Comparison of ENCODE assay signal across 37 cellular contexts in genomic region chr7:111202321-111202720, GRCh38.
"Had no signal": no experiment of that assay in that cellular context is flagged by ENCODE, and none has a peak within 500 bp of the region (broad histone marks: within the 10 kb centered on the region; RNA-seq: fewer than 3 reads in every experiment).

No MANE protein-coding gene starts in this region.

- H3K9me3 ChIP-seq: adrenal gland had no signal

- H3K4me1 Mint-ChIP-seq: activated naive CD4-positive, alpha-beta T cell treated with anti-CD3 and anti-CD28 coated beads, Interleukin-2, amount 10 ng/mL, durations not matched to agents 7 days and 5 days; activated naive CD4-positive, alpha-beta T cell treated with anti-CD3 and anti-CD28 coated beads, Interleukin-2, amount 50 U/mL, for 24 hours; activated naive CD8-positive, alpha-beta T cell treated with anti-CD3 and anti-CD28 coated beads, Interleukin-2, amount 10 ng/mL, durations not matched to agents 7 days and 5 days; central memory CD8-positive, alpha-beta T cell had no signal

- DNase-seq: activated effector memory CD4-positive, alpha-beta T cell treated with anti-CD3 and anti-CD28 coated beads, Interleukin-2, amount 50 U/mL, for 16 hours; activated effector memory CD4-positive, alpha-beta T cell treated with Interleukin-2 at 50 U/mL for 16 hours; activated gamma-delta T cell; activated gamma-delta T cell treated with Interleukin-2 at 50 U/mL for 16 hours; activated naive CD4-positive, alpha-beta T cell; activated naive CD4-positive, alpha-beta T cell treated with anti-CD3 and anti-CD28 coated beads for 36 hours; activated naive CD4-positive, alpha-beta T cell treated with anti-CD3 and anti-CD28 coated beads, Interleukin-2, amount 10 ng/mL, durations not matched to agents 7 days and 5 days; activated naive CD4-positive, alpha-beta T cell treated with anti-CD3 and anti-CD28 coated beads, Interleukin-2, amount 50 U/mL, for 16 hours; activated naive CD4-positive, alpha-beta T cell treated with Interleukin-2 at 50 U/mL for 16 hours; activated naive CD8-positive, alpha-beta T cell treated with anti-CD3 and anti-CD28 coated beads for 36 hours; activated naive CD8-positive, alpha-beta T cell treated with anti-CD3 and anti-CD28 coated beads, Interleukin-2, amount 10 ng/mL, durations not matched to agents 7 days and 5 days; activated naive CD8-positive, alpha-beta T cell treated with anti-CD3 and anti-CD28 coated beads, Interleukin-2, amount 50 U/mL, for 24 hours; activated T-cell treated with anti-CD3 and anti-CD28 coated beads, Interleukin-2, amount 50 U/mL, for 1 hour; activated T-cell treated with anti-CD3 and anti-CD28 coated beads, Interleukin-2, amount 50 U/mL, for 24 hours; activated T-cell treated with anti-CD3 and anti-CD28 coated beads, Interleukin-2, amount 50 U/mL, for 48 hours; activated T-cell treated with anti-CD3 and anti-CD28 coated beads, Interleukin-2, amount 50 U/mL, for 72 hours; adrenal gland; amniotic stem cell; amygdala; anterior cingulate cortex; aorta; body of pancreas; brain microvascular endothelial cell; caudate nucleus; central memory CD4-positive, alpha-beta T cell; cerebellar nuclear complex had no signal

- H3K4me3 ChIP-seq: adrenal gland, ascending aorta, body of pancreas, breast epithelium, cardiac muscle cell had no signal

- H3K9me3 Mint-ChIP-seq: activated naive CD4-positive, alpha-beta T cell treated with anti-CD3 and anti-CD28 coated beads, Interleukin-2, amount 10 ng/mL, durations not matched to agents 7 days and 5 days; activated naive CD8-positive, alpha-beta T cell treated with anti-CD3 and anti-CD28 coated beads, Interleukin-2, amount 10 ng/mL, durations not matched to agents 7 days and 5 days; activated T-helper 1 cell treated with anti-CD3 and anti-CD28 coated beads, Interleukin-12 subunit alpha, Interleukin-12 subunit beta, Interleukin-2, Interleukin-4 antibody, amounts not matched to agents 30 ng/mL and 10 ng/mL and 1 ng/mL, durations not matched to agents 14 hours and 24 hours and 36 hours; activated T-helper 2 cell treated with anti-CD3 and anti-CD28 coated beads, Interferon-gamma antibody, Interleukin-2, Interleukin-4, amounts not matched to agents 10 μg/mL and 5 μg/mL and 100 μg/mL, durations not matched to agents 14 hours and 24 hours and 36 hours; brain; central memory CD8-positive, alpha-beta T cell had no signal

- H3K36me3 ChIP-seq: adrenal gland, ascending aorta, brain microvascular endothelial cell, breast epithelium, cardiac muscle cell had no signal

- H3K27ac ChIP-seq: adrenal gland, ascending aorta, body of pancreas, brain microvascular endothelial cell, breast epithelium, cardiac muscle cell had no signal

- ATAC-seq: activated naive CD4-positive, alpha-beta T cell treated with anti-CD3 and anti-CD28 coated beads, Interleukin-2, amount 50 U/mL, for 72 hours; activated naive CD8-positive, alpha-beta T cell treated with anti-CD3 and anti-CD28 coated beads, Interleukin-2, amount 50 U/mL, for 24 hours; activated T-cell treated with anti-CD3 and anti-CD28 coated beads, Interleukin-2, amount 50 U/mL, for 72 hours; activated T-helper 17 cell treated with anti-CD3 and anti-CD28 coated beads, Interleukin-2, amount 50 U/mL, for 72 hours; body of pancreas had no signal

- H3K4me1 ChIP-seq: adrenal gland, ascending aorta, body of pancreas, breast epithelium had no signal

- H3K4me3 Mint-ChIP-seq: activated naive CD4-positive, alpha-beta T cell treated with anti-CD3 and anti-CD28 coated beads for 36 hours; activated naive CD4-positive, alpha-beta T cell treated with anti-CD3 and anti-CD28 coated beads, Interleukin-2, amount 10 ng/mL, durations not matched to agents 7 days and 5 days; activated naive CD4-positive, alpha-beta T cell treated with anti-CD3 and anti-CD28 coated beads, Interleukin-2, amount 50 U/mL, for 24 hours; activated naive CD8-positive, alpha-beta T cell; activated naive CD8-positive, alpha-beta T cell treated with anti-CD3 and anti-CD28 coated beads for 36 hours; activated naive CD8-positive, alpha-beta T cell treated with anti-CD3 and anti-CD28 coated beads, Interleukin-2, amount 10 ng/mL, durations not matched to agents 7 days and 5 days; activated naive CD8-positive, alpha-beta T cell treated with anti-CD3 and anti-CD28 coated beads, Interleukin-2, amount 50 U/mL, for 24 hours; activated T-cell treated with anti-CD3 and anti-CD28 coated beads, Interleukin-2, amount 50 U/mL, for 24 hours; activated T-cell treated with anti-CD3 and anti-CD28 coated beads, Interleukin-2, amount 50 U/mL, for 72 hours; activated T-helper 1 cell treated with anti-CD3 and anti-CD28 coated beads, Interleukin-12 subunit alpha, Interleukin-12 subunit beta, Interleukin-2, Interleukin-4 antibody, amounts not matched to agents 30 ng/mL and 10 ng/mL and 1 ng/mL, durations not matched to agents 14 hours and 24 hours and 36 hours; activated T-helper 17 cell treated with anti-CD3 and anti-CD28 coated beads, Interleukin-2, amount 50 U/mL, for 72 hours; brain; central memory CD8-positive, alpha-beta T cell had no signal

- H3K27me3 ChIP-seq: adrenal gland, ascending aorta, body of pancreas, brain microvascular endothelial cell, breast epithelium, cardiac muscle cell had no signal

- H3K27me3 Mint-ChIP-seq: activated naive CD4-positive, alpha-beta T cell treated with anti-CD3 and anti-CD28 coated beads, Interleukin-2, amount 10 ng/mL, durations not matched to agents 7 days and 5 days; activated naive CD4-positive, alpha-beta T cell treated with anti-CD3 and anti-CD28 coated beads, Interleukin-2, amount 50 U/mL, for 24 hours; activated naive CD8-positive, alpha-beta T cell; activated naive CD8-positive, alpha-beta T cell treated with anti-CD3 and anti-CD28 coated beads for 36 hours; activated naive CD8-positive, alpha-beta T cell treated with anti-CD3 and anti-CD28 coated beads, Interleukin-2, amount 10 ng/mL, durations not matched to agents 7 days and 5 days; activated naive CD8-positive, alpha-beta T cell treated with anti-CD3 and anti-CD28 coated beads, Interleukin-2, amount 50 U/mL, for 24 hours; activated T-cell treated with anti-CD3 and anti-CD28 coated beads, Interleukin-2, amount 50 U/mL, for 24 hours; activated T-helper 17 cell treated with anti-CD3 and anti-CD28 coated beads, Interleukin-2, amount 50 U/mL, for 72 hours; brain; central memory CD8-positive, alpha-beta T cell had no signal

- H3K36me3 Mint-ChIP-seq: activated naive CD4-positive, alpha-beta T cell treated with anti-CD3 and anti-CD28 coated beads, Interleukin-2, amount 10 ng/mL, durations not matched to agents 7 days and 5 days; brain had no signal
